In the genomic region with DNA sequence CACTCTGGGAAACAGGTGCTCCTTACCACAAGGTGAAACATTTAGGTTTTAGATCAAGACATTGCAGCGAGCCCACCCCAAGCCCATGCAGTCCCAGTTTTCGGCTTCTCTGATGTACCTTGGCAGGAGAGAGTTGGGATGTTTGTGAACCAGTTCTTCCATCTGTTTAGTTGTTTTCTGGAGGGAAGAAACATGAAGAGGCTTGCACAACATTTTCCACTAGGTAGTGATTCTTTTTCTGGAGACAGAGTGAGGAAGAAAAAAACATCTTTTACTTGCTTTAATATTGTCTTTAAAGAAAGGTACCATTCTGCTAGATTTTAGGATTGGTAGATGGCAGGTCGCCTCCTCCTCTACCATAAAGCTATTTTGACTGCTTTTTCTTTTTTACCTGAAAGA, we compare ENCODE assay signal across 13 cellular contexts. TPM values are rescaled to one million over a fixed set of nuclear protein-coding genes. Genes with fewer than 3 reads are reported as not detected.
DNase-seq lines count a peak whose midpoint lies in the region; ATAC-seq, FAIRE-seq and TF ChIP-seq lines count a peak whose summit lies in the region.
"Had no signal": no experiment of that assay in that cellular context is flagged by ENCODE, and none has a peak within 500 bp of the region (broad histone marks: within the 10 kb centered on the region; RNA-seq: fewer than 3 reads in every experiment).

No MANE protein-coding gene starts in this region.

- no peak for FAIRE-seq in HepG2 (lab: Jason Lieb, UNC)
- FAIRE-seq: TTC549 had no signal

- TF ChIP-seq CTCF in HepG2 (CRISPR knock-in tag; IDR thresholded peaks at IDR 0.05) (no peak), right lobe of liver (IDR thresholded peaks at IDR 0.05) (no peak), mesothelial cell of epicardium (IDR thresholded peaks at IDR 0.05; ENCODE audit: unreplicated experiment) (no peak), suprapubic skin (IDR thresholded peaks at IDR 0.05) (no peak)

- H3K9ac ChIP-seq in HepG2 (ENCODE audit: insufficient read depth, low read depth, low read length): peak overlapping the region; percentile 89
- no peak overlapping the region for H3K9ac ChIP-seq in adipocyte (ENCODE audit: low read length)
- H3K9ac ChIP-seq: parathyroid adenoma had no signal

- CTCF ChIA-PET in HepG2 (lab: Yijun Ruan, JAX; ENCODE audit: low intra/inter-chr PET ratio, low total read pairs): interaction anchor here (2.2 kb wide), 1 partner anchor 26 kb away, joined by 17 read pairs; no protein-coding TSS in a partner anchor

- H3K4me1 ChIP-seq in HepG2 (ENCODE audit: insufficient read depth, low read length): peaks cover 64% of the 10 kb centered on the region
- peaks cover 0 to 19% (median 2%) of the 10 kb centered on the region in 4 donors for H3K4me1 ChIP-seq in right lobe of liver
- H3K4me1 ChIP-seq in adipocyte (ENCODE audit: control insufficient read depth, insufficient read depth, low read length): peaks cover 18% of the 10 kb centered on the region
- H3K4me1 ChIP-seq in suprapubic skin: peaks cover 27% of the 10 kb centered on the region
- H3K4me1 ChIP-seq: parathyroid adenoma had no signal

- H3K9me3 ChIP-seq in HepG2 (ENCODE audit: low read length) (peaks cover 12% of the 10 kb centered on the region), right lobe of liver (no peaks in the 10 kb centered on the region), adipocyte (ENCODE audit: control insufficient read depth, low read length) (peaks cover 7% of the 10 kb centered on the region), suprapubic skin (peaks cover 2% of the 10 kb centered on the region), MG63 (0 out of 2 replicates have a peak, but pooled peaks cover 2% of the 10 kb centered on the region)

- H2AFZ ChIP-seq in HepG2 (ENCODE audit: low read length): no peak overlapping the region
- H2AFZ ChIP-seq: parathyroid adenoma had no signal

- H3K79me2 ChIP-seq in HepG2 (ENCODE audit: insufficient read depth, low read length): peaks cover 69% of the 10 kb centered on the region
- H3K79me2 ChIP-seq: parathyroid adenoma had no signal

- H3K4me2 ChIP-seq in HepG2 (ENCODE audit: low read depth, low read length): peak overlapping the region; percentile 91

- in situ Hi-C loops in HepG2 (cut with HindIII; ENCODE audit: extremely low pct_ligation_motif_present, low pct_unique_long_range_greater_than_20kb): no loop called here

- H4K20me1 ChIP-seq in HepG2 (ENCODE audit: insufficient read depth, low read length): peaks cover 20% of the 10 kb centered on the region

- no peak overlapping the region for H3K27ac Mint-ChIP-seq in mesothelial cell of epicardium

- no peak for TF ChIP-seq RAD21 in HepG2 (CRISPR knock-in tag; IDR thresholded peaks at IDR 0.05)

- 10% methylated on average over 3 of the region's 3 CpGs for WGBS in HepG2 (ENCODE audit: low lambda C conversion rate)
- WGBS in right lobe of liver (ENCODE audit: insufficient coverage, low coverage, low lambda C conversion rate, missing lambda C conversion rate): 57% methylated on average over 2 of the region's 3 CpGs
- 43% methylated on average over 3 of the region's 3 CpGs for WGBS in suprapubic skin

- no peaks in the 10 kb centered on the region for H3K36me3 Mint-ChIP-seq in mesothelial cell of epicardium

- peak overlapping the region; percentile 72 for H3K4me3 Mint-ChIP-seq in mesothelial cell of epicardium

- TF ChIP-seq POLR2A in HepG2 (IDR thresholded peaks at IDR 0.05; ENCODE audit: insufficient read depth in 1 of 2, low read depth in 2 of 2, low read length in 2 of 2) (no peak), right lobe of liver (IDR thresholded peaks at IDR 0.05) (no peak), suprapubic skin (IDR thresholded peaks at IDR 0.05) (no peak)

- no peak for ATAC-seq in HepG2
- no peak for ATAC-seq in right lobe of liver
- no peak for ATAC-seq in esophagus mucosa

- H3K27ac ChIP-seq in HepG2 (ENCODE audit: extremely low read length, insufficient read depth, low read length) (peak overlapping the region; percentile 82), right lobe of liver (no peak overlapping the region), suprapubic skin (no peak overlapping the region)
- H3K27ac ChIP-seq: parathyroid adenoma had no signal

- H3K27me3 ChIP-seq in HepG2 (ENCODE audit: control insufficient read depth in 1 of 2, insufficient read depth in 2 of 2, low read length in 2 of 2) (no peaks in the 10 kb centered on the region; a peak in 2 of 5 replicates), right lobe of liver (no peaks in the 10 kb centered on the region), adipocyte (replicated peaks; ENCODE audit: control insufficient read depth, insufficient read depth, low read length) (peaks cover 39% of the 10 kb centered on the region), suprapubic skin (peaks cover 65% of the 10 kb centered on the region), MG63 (peaks cover 32% of the 10 kb centered on the region)

- TF ChIP-seq EP300 in HepG2 (IDR thresholded peaks at IDR 0.05; ENCODE audit: low read depth in 2 of 2, low read length in 2 of 2) (no peak), HepG2 (CRISPR knock-in tag; IDR thresholded peaks at IDR 0.05; ENCODE audit: borderline replicate concordance) (no peak), suprapubic skin (IDR thresholded peaks at IDR 0.05) (no peak)

- POLR2A ChIA-PET in HepG2 (lab: Yijun Ruan, JAX): interaction anchor here (0.7 to 2.7 kb wide), 8 partner anchors 8 to 313 kb away, joined by 3 to 19 read pairs (median 6); partner anchors contain the start of gene RAB21

- peaks cover 26% of the 10 kb centered on the region for H3K4me1 Mint-ChIP-seq in mesothelial cell of epicardium

- BruUV-seq in HepG2 (replicated peaks; lab: Mats Ljungman, UMichigan): TSS peak; percentile 27

- peaks cover 85% of the 10 kb centered on the region for H3K27me3 Mint-ChIP-seq in mesothelial cell of epicardium (ENCODE audit: low read depth)

- DNase-seq in HepG2 (ENCODE audit: low spot score) (no peak), right lobe of liver (no peak), adipocyte (ENCODE audit: low read depth) (no peak), mesothelial cell of epicardium (ENCODE audit: low spot score in 2 of 2, unreplicated experiment in 2 of 2) (no peak), suprapubic skin (ENCODE audit: low spot score in 2 of 2) (no peak), MG63 (no peak), NCI-H2227 (lab: John Stamatoyannopoulos, UW; ENCODE audit: unreplicated experiment) (no peak)
- DNase-seq: foreskin melanocyte, Right ventricle myocardium superior had no signal

- H3K4me3 ChIP-seq in HepG2 (replicated peaks in 1 of 3; ENCODE audit: insufficient read depth in 1 of 3, low read depth in 2 of 3, low read length in 3 of 3) (peak overlapping the region; percentile 90 to 97 (median 91)), right lobe of liver (peak overlapping the region in 1 of 3 donors; percentile 49), adipocyte (ENCODE audit: low read length) (peak overlapping the region; percentile 72), suprapubic skin (peak overlapping the region; percentile 63), MG63 (no peak overlapping the region)

- H3K36me3 ChIP-seq in HepG2 (replicated peaks in 1 of 2; ENCODE audit: control insufficient read depth in 1 of 2, insufficient read depth in 2 of 2, low read length in 2 of 2) (peaks cover 3 to 9% of the 10 kb centered on the region in 2 experiments; a peak in 4 of 5 replicates), right lobe of liver (no peaks in the 10 kb centered on the region), adipocyte (ENCODE audit: control insufficient read depth, insufficient read depth, low read length, severe bottlenecking) (no peaks in the 10 kb centered on the region), suprapubic skin (no peaks in the 10 kb centered on the region), MG63 (no peaks in the 10 kb centered on the region)

- intact Hi-C loops in HepG2 (cut with micrococcal nuclease; ENCODE audit: unreplicated experiment): loop anchor here (2.0 to 10.0 kb wide), 4 partner anchors 36 to 306 kb away; no protein-coding TSS in a partner anchor
- intact Hi-C loops in right lobe of liver (cut with DNase I): no loop called here

- H3K9me3 Mint-ChIP-seq in mesothelial cell of epicardium: peaks cover 10% of the 10 kb centered on the region

TF ChIP-seq in HepG2, 621 proteins besides CTCF, POLR2A, EP300 and RAD21 (continues in another document):
- no peak for TF ChIP-seq KAT8 (CRISPR knock-in tag; IDR thresholded peaks at IDR 0.05)
- peak; percentile 6; the same call in 1 of the 2 replicates for TF ChIP-seq ZSCAN31 (CRISPR knock-in tag; IDR thresholded peaks at IDR 0.05; ENCODE audit: low read depth)
- TF ChIP-seq PHF5A (CRISPR knock-in tag; IDR thresholded peaks at IDR 0.05; ENCODE audit: low read depth, unreplicated experiment): peak; percentile 5
- TF ChIP-seq ZNF30 (CRISPR knock-in tag; IDR thresholded peaks at IDR 0.05): peak; percentile 42; the same call in 1 of the 2 replicates

RNA-seq across cellular contexts. Expression of gene LGR5, which starts 1.8 kb away (rescaled TPM):
- 20.6 and 37.0 TPM in 2 replicates for total RNA-seq in HepG2 (2016; rRNA removed; fragmentation: Illumina TruSeq; extraction: Trizol)
- total RNA-seq in HepG2 (2016; cell fraction: cytosol; rRNA removed; fragmentation: Illumina TruSeq; extraction: Trizol; ENCODE audit: low read depth): 2.2 and 2.3 TPM in 2 replicates
- total RNA-seq in HepG2 (2016; cell fraction: insoluble cytoplasmic fraction; rRNA removed; fragmentation: Illumina TruSeq; extraction: Trizol): 17.4 and 40.7 TPM in 2 replicates
- 8.7 and 9.5 TPM in 2 replicates for total RNA-seq in HepG2 (2016; cell fraction: membrane; rRNA removed; fragmentation: Illumina TruSeq; extraction: Trizol)
- 67.0 and 93.5 TPM in 2 replicates for total RNA-seq in HepG2 (2016; cell fraction: nucleus; rRNA removed; fragmentation: Illumina TruSeq; extraction: Trizol)
- polyA plus RNA-seq in HepG2 (2011; rRNA removed): 69.5 and 121 TPM in 2 replicates
- 39.4 and 44.0 TPM in 2 replicates for polyA plus RNA-seq in HepG2 (2011; cell fraction: cytosol; rRNA removed)
- polyA plus RNA-seq in HepG2 (2011; cell fraction: nucleus; rRNA removed): 186 and 299 TPM in 2 replicates
- polyA plus RNA-seq in HepG2 (2012): 37.0 and 44.1 TPM in 2 replicates
- polyA plus RNA-seq in HepG2 (2016; cell fraction: cytosol; fragmentation: Illumina TruSeq; extraction: Trizol; ENCODE audit: low read depth): 1.5 and 1.6 TPM in 2 replicates
- polyA plus RNA-seq in HepG2 (2016; cell fraction: insoluble cytoplasmic fraction; fragmentation: Illumina TruSeq; extraction: Trizol; ENCODE audit: low read depth): 20.0 and 21.6 TPM in 2 replicates
- 4.0 TPM in 2 replicates for polyA plus RNA-seq in HepG2 (2016; cell fraction: membrane; fragmentation: Illumina TruSeq; extraction: Trizol; ENCODE audit: low read depth)
- 183 and 193 TPM in 2 replicates for polyA plus RNA-seq in HepG2 (2016; cell fraction: nucleus; fragmentation: Illumina TruSeq; extraction: Trizol; ENCODE audit: insufficient read depth, low read depth)
- 0.07 and 94.1 TPM in 2 replicates for polyA minus RNA-seq in HepG2 (2011; rRNA and poly(A)+ RNA removed; ENCODE audit: low replicate concordance)
- polyA minus RNA-seq in HepG2 (2011; cell fraction: cytosol; rRNA and poly(A)+ RNA removed): 30.0 and 45.1 TPM in 2 replicates
- 81.4 and 117 TPM in 2 replicates for polyA minus RNA-seq in HepG2 (2011; cell fraction: nucleus; rRNA and poly(A)+ RNA removed)
- under 1 TPM; 0.11 to 0.31 (median 0.17) TPM for total RNA-seq in right lobe of liver
- total RNA-seq in mesothelial cell of epicardium: 0.40 to 0.54 TPM (median 0.43 TPM) in 3 replicates
- total RNA-seq in suprapubic skin: 1 to 10 TPM in 3 of 4 donors, under 1 TPM in 1; 0.97 to 5.5 (median 2.9) TPM
- total RNA-seq in esophagus mucosa: not detected
- not detected in 2 replicates for total RNA-seq in MG63 (2014; rRNA removed; shearing (Covaris generic); ENCODE audit: low replicate concordance)
- total RNA-seq: activated CD8-positive, alpha-beta memory T cell treated with anti-CD3 and anti-CD28 coated beads for 36 hours; Right ventricle myocardium superior had no signal
